ENCODE assay signal across 11 cellular contexts in the genomic region with DNA sequence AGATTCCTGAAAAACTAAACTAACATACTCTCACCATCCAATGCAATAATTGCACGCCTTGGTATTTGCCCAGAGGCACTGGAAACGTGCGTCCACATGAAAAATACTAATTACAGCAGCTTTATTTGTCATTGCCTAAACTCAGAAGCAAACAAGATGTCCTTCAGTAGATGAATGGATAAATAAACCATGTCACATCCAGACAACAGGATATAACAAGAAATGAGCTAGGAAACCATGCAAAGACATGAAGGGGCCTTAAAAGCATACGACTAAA. TPM values are rescaled to one million over a fixed set of nuclear protein-coding genes. Genes with fewer than 3 reads are reported as not detected.
DNase-seq lines count a peak whose midpoint lies in the region; ATAC-seq and TF ChIP-seq lines count a peak whose summit lies in the region.
"Had no signal": no experiment of that assay in that cellular context is flagged by ENCODE, and none has a peak within 500 bp of the region (broad histone marks: within the 10 kb centered on the region; RNA-seq: fewer than 3 reads in every experiment).

No MANE protein-coding gene starts in this region.

- peaks cover 86% of the 10 kb centered on the region for H3K4me1 Mint-ChIP-seq in activated CD8-positive, alpha-beta memory T cell treated with anti-CD3 and anti-CD28 coated beads, Interleukin-2, amount 10 ng/mL, durations not matched to agents 7 days and 5 days

- in situ Hi-C loops in mammary epithelial cell (cut with MboI; ENCODE audit: low sequenced_read_pairs in 2 of 2): no loop called here

- H3K27ac Mint-ChIP-seq in activated CD8-positive, alpha-beta memory T cell treated with anti-CD3 and anti-CD28 coated beads, Interleukin-2, amount 10 ng/mL, durations not matched to agents 7 days and 5 days: peak overlapping the region; percentile 82

- H3K36me3 ChIP-seq in mammary epithelial cell (ENCODE audit: insufficient read depth, low read length): no peaks in the 10 kb centered on the region

- DNase-seq in activated CD8-positive, alpha-beta memory T cell treated with anti-CD3 and anti-CD28 coated beads, Interleukin-2, amount 10 ng/mL, durations not matched to agents 7 days and 5 days: no peak
- no peak for DNase-seq in activated CD8-positive, alpha-beta memory T cell treated with anti-CD3 and anti-CD28 coated beads for 24 hours
- peak; percentile 57 for DNase-seq in NCI-H69 (lab: John Stamatoyannopoulos, UW)
- DNase-seq in mammary epithelial cell: no peak
- peak; percentile 83 for DNase-seq in renal cortical epithelial cell (ENCODE audit: low read depth)
- no peak for DNase-seq in hypothalamus (lab: John Stamatoyannopoulos, UW)
- DNase-seq: NCI-H82, SIG-M5 had no signal

- no peak for ATAC-seq in activated CD8-positive, alpha-beta memory T cell treated with anti-CD3 and anti-CD28 coated beads, Interleukin-2, amount 10 ng/mL, durations not matched to agents 7 days and 5 days
- ATAC-seq in HG03135 (IDR thresholded peaks at IDR 0.05; ENCODE audit: unreplicated experiment): no peak
- ATAC-seq in GM18867 (IDR thresholded peaks at IDR 0.05; ENCODE audit: unreplicated experiment): no peak

- no TSS peak for BruUV-seq in mammary epithelial cell (replicated peaks; lab: Mats Ljungman, UMichigan)

- peaks cover 29% of the 10 kb centered on the region for H3K4me1 ChIP-seq in mammary epithelial cell (ENCODE audit: insufficient read depth, low read length)

- 36% methylated on average over 4 of the region's 4 CpGs for WGBS in mammary epithelial cell (ENCODE audit: low coverage, missing lambda C conversion rate)

- dilution Hi-C loops in mammary epithelial cell (cut with HindIII; ENCODE audit: low sequenced_read_pairs): loop anchor here (10.0 kb wide), 1 partner anchor 102 kb away; a partner anchor contains a TSS

- H3K9ac ChIP-seq in mammary epithelial cell (ENCODE audit: insufficient read depth, low read length): no peak overlapping the region

- peak overlapping the region; percentile 74 for H3K4me2 ChIP-seq in mammary epithelial cell (ENCODE audit: insufficient read depth, low read depth, low read length)

- CTCF ChIA-PET in activated CD8-positive, alpha-beta memory T cell treated with anti-CD3 and anti-CD28 coated beads, Interleukin-2, amount 10 ng/mL, durations not matched to agents 7 days and 5 days (lab: Charles Lee): interaction anchor here (1.0 to 7.3 kb wide), 14 partner anchors 10 to 350 kb away, joined by 3 to 69 read pairs (median 8); a partner anchor contains a TSS
- CTCF ChIA-PET in mammary epithelial cell (lab: Charles Lee; ENCODE audit: low non-redundant PET): no interaction called here

- intact Hi-C loops in mammary epithelial cell (cut with micrococcal nuclease): loop anchor here (2.0 kb wide), 2 partner anchors 24 to 74 kb away; a partner anchor contains a TSS

- no peak overlapping the region for H3K4me3 Mint-ChIP-seq in activated CD8-positive, alpha-beta memory T cell treated with anti-CD3 and anti-CD28 coated beads, Interleukin-2, amount 10 ng/mL, durations not matched to agents 7 days and 5 days

- no peak overlapping the region for H3K4me3 ChIP-seq in mammary epithelial cell (replicated peaks in 1 of 3; ENCODE audit: insufficient read depth in 1 of 3, low read depth in 2 of 3, low read length in 3 of 3)
- H3K4me3 ChIP-seq: mucosa of descending colon had no signal

- H3K27me3 ChIP-seq in mammary epithelial cell (ENCODE audit: insufficient read depth, low read length): no peaks in the 10 kb centered on the region

- H2AFZ ChIP-seq in mammary epithelial cell (ENCODE audit: low read depth, low read length): no peak overlapping the region

- peak overlapping the region; percentile 25 for H3K27ac ChIP-seq in mammary epithelial cell (ENCODE audit: insufficient read depth, low read depth, low read length)

- peaks cover 1% of the 10 kb centered on the region for H3K36me3 Mint-ChIP-seq in activated CD8-positive, alpha-beta memory T cell treated with anti-CD3 and anti-CD28 coated beads, Interleukin-2, amount 10 ng/mL, durations not matched to agents 7 days and 5 days

- peaks cover 96% of the 10 kb centered on the region for H3K79me2 ChIP-seq in mammary epithelial cell (ENCODE audit: insufficient read depth, low read length)

- no peaks in the 10 kb centered on the region for H3K27me3 Mint-ChIP-seq in activated CD8-positive, alpha-beta memory T cell treated with anti-CD3 and anti-CD28 coated beads, Interleukin-2, amount 10 ng/mL, durations not matched to agents 7 days and 5 days

- no peak for TF ChIP-seq CTCF in mammary epithelial cell (conservative IDR thresholded peaks at IDR 0.05 in 1 of 2, IDR thresholded peaks at IDR 0.05 in 1 of 2; ENCODE audit: extremely low read depth in 1 of 2, insufficient read depth in 1 of 2, low read depth in 1 of 2, low read length in 2 of 2)

- no peaks in the 10 kb centered on the region for H3K9me3 Mint-ChIP-seq in activated CD8-positive, alpha-beta memory T cell treated with anti-CD3 and anti-CD28 coated beads, Interleukin-2, amount 10 ng/mL, durations not matched to agents 7 days and 5 days (ENCODE audit: low read depth)

- no peaks in the 10 kb centered on the region for H3K9me3 ChIP-seq in mammary epithelial cell (replicated peaks; ENCODE audit: insufficient read depth, low read length)
- H3K9me3 ChIP-seq: mucosa of descending colon had no signal

- H4K20me1 ChIP-seq in mammary epithelial cell (ENCODE audit: insufficient read depth, low read length): peaks cover 3% of the 10 kb centered on the region

RNA-seq across cellular contexts. Expression of a gene that starts 25.0 kb away (rescaled TPM):
- total RNA-seq in activated CD8-positive, alpha-beta memory T cell treated with anti-CD3 and anti-CD28 coated beads, Interleukin-2, amount 10 ng/mL, durations not matched to agents 7 days and 5 days: 10 to 100 TPM; 22.9 to 33.7 TPM
- 10 to 100 TPM; 17.3 to 27.7 TPM for total RNA-seq in mammary epithelial cell
- polyA plus RNA-seq in mammary epithelial cell: 9.5 TPM
- polyA minus RNA-seq in mammary epithelial cell: 10.9 TPM
- total RNA-seq in renal cortical epithelial cell: 7.5 and 13.3 TPM in 2 replicates

RNA-seq across cellular contexts. Expression of a gene that starts 46.5 kb away (rescaled TPM):
- total RNA-seq in activated CD8-positive, alpha-beta memory T cell treated with anti-CD3 and anti-CD28 coated beads, Interleukin-2, amount 10 ng/mL, durations not matched to agents 7 days and 5 days: 100 to 1,000 TPM; 220 to 286 TPM
- 100 to 1,000 TPM; 201 to 213 TPM for total RNA-seq in mammary epithelial cell
- 165 TPM for polyA plus RNA-seq in mammary epithelial cell
- 75.5 TPM for polyA minus RNA-seq in mammary epithelial cell
- total RNA-seq in renal cortical epithelial cell: 215 and 278 TPM in 2 replicates

RNA-seq across cellular contexts. Expression of a gene that starts 59.0 kb away (rescaled TPM):
- total RNA-seq in activated CD8-positive, alpha-beta memory T cell treated with anti-CD3 and anti-CD28 coated beads, Interleukin-2, amount 10 ng/mL, durations not matched to agents 7 days and 5 days: 10 to 100 TPM; 29.6 to 30.0 TPM
- total RNA-seq in mammary epithelial cell: 10 to 100 TPM; 13.0 to 26.3 TPM
- 14.9 TPM for polyA plus RNA-seq in mammary epithelial cell
- polyA minus RNA-seq in mammary epithelial cell: 10.4 TPM
- total RNA-seq in renal cortical epithelial cell: 37.5 and 69.9 TPM in 2 replicates

Comparison
In these comparisons a context has a peak if more than half of its experiments do, and no peak if none do; other contexts are left out.
1. DNase-seq: peak in NCI-H69 (single experiment) and renal cortical epithelial cell (single experiment); none in activated CD8-positive, alpha-beta memory T cell treated with anti-CD3 and anti-CD28 coated beads, Interleukin-2, amount 10 ng/mL, durations not matched to agents 7 days and 5 days (single experiment), activated CD8-positive, alpha-beta memory T cell treated with anti-CD3 and anti-CD28 coated beads for 24 hours (single experiment), mammary epithelial cell (single experiment) and hypothalamus (0 of 51).